12 cellular contexts compared by ENCODE assay signal in genomic region chr1:1213919-1214599, GRCh38. TPM values are rescaled to one million over a fixed set of nuclear protein-coding genes. Genes with fewer than 3 reads are reported as not detected.
A peak's percentile ranks its signal among the peaks of the same experiment; 100 is the strongest.
DNase-seq lines count a peak whose midpoint lies in the region; ATAC-seq, FAIRE-seq and TF ChIP-seq lines count a peak whose summit lies in the region.
"Had no signal": no experiment of that assay in that cellular context is flagged by ENCODE, and none has a peak within 500 bp of the region (broad histone marks: within the 10 kb centered on the region; RNA-seq: fewer than 3 reads in every experiment).

Gene TNFRSF4 (minus strand): TSS chr1:1214153. CDS start chr1:1214127, 26 bp downstream.

- H3K36me3 Mint-ChIP-seq in activated B cell treated with CpG ODN at 0.5 μM for 24 hours (ENCODE audit: low read depth), result peaks cover 25% of the 10 kb centered on the region

- FAIRE-seq in GM12892 (lab: Jason Lieb, UNC), result peak; percentile 30

- H3K9ac ChIP-seq in duodenal mucosa (ENCODE audit: low read depth in 1 of 2, low read length in 2 of 2), result no peak within 1 kb of the TSS

- H3K9me3 Mint-ChIP-seq in activated B cell treated with CpG ODN at 0.5 μM for 24 hours, result no peaks in the 10 kb centered on the region

- no peaks in the 10 kb centered on the region for H3K9me3 ChIP-seq in duodenal mucosa (ENCODE audit: control insufficient read depth in 1 of 2, low read length in 2 of 2)

- in situ Hi-C loops in ACHN (cut with HindIII; ENCODE audit: low pct_ligation_motif_present, low pct_unique_long_range_greater_than_20kb, low sequenced_read_pairs), result no loop called here

- CTCF ChIA-PET in activated B cell treated with CpG ODN at 0.5 μM for 24 hours (lab: Charles Lee), result no interaction called here

- peak within 1 kb of the TSS; percentile 44 for H3K4me3 Mint-ChIP-seq in activated B cell treated with CpG ODN at 0.5 μM for 24 hours

- no peak for TF ChIP-seq CTCF in activated B cell treated with CpG ODN at 0.5 μM for 24 hours (IDR thresholded peaks at IDR 0.05)

- ATAC-seq in activated B cell treated with CpG ODN at 0.5 μM for 24 hours (ENCODE audit: low read depth), result no peak
- ATAC-seq in HG02938 (IDR thresholded peaks at IDR 0.05; ENCODE audit: unreplicated experiment), result no peak
- ATAC-seq in left lobe of liver, result no peak

- peak within 1 kb of the TSS; percentile 35 to 40 for H3K4me3 ChIP-seq in duodenal mucosa (ENCODE audit: low read depth in 1 of 2, low read length in 2 of 2)

- no peak for TF ChIP-seq POLR2A in GM12892 (IDR thresholded peaks at IDR 0.05; ENCODE audit: low read depth, low read length)

- peak within 1 kb of the TSS; percentile 30 for H3K27ac Mint-ChIP-seq in activated B cell treated with CpG ODN at 0.5 μM for 24 hours

- H3K27me3 Mint-ChIP-seq in activated B cell treated with CpG ODN at 0.5 μM for 24 hours, result no peaks in the 10 kb centered on the region

- H3K27me3 ChIP-seq in duodenal mucosa (ENCODE audit: control insufficient read depth in 1 of 2, insufficient read depth in 2 of 2, low read length in 2 of 2), result no peaks in the 10 kb centered on the region

- H3K36me3 ChIP-seq in duodenal mucosa (ENCODE audit: control insufficient read depth in 1 of 2, insufficient read depth in 2 of 2, low read length in 2 of 2), result peaks cover 3 to 31% of the 10 kb centered on the region in 2 donors

- no peak for DNase-seq in GM12892 (ENCODE audit: insufficient read length)
- no peak for DNase-seq in activated B cell treated with CpG ODN at 0.5 μM for 24 hours
- DNase-seq in stimulated activated CD4-positive, alpha-beta T cell treated with anti-CD3 and anti-CD28 coated beads, Interleukin-4, amount 100 ng/mL, for 1 hour, result peak; percentile 69
- no peak for DNase-seq in ACHN
- no peak for DNase-seq in NCI-H748 (lab: John Stamatoyannopoulos, UW; ENCODE audit: unreplicated experiment)
- DNase-seq in left lobe of liver (ENCODE audit: low spot score), result no peak
- DNase-seq: amniotic stem cell, DMS79 treated with DMSO at 0.1 percent for 48 hours, erythroblast, mammary epithelial cell had no signal

- intact Hi-C loops in activated B cell treated with CpG ODN at 0.5 μM for 24 hours (cut with micrococcal nuclease), result no loop called here

- POLR2A ChIA-PET in activated B cell treated with CpG ODN at 0.5 μM for 24 hours (lab: Charles Lee), result interaction anchor here (1.3 to 1.6 kb wide), 3 partner anchors 56 to 77 kb away, joined by 4 to 5 read pairs (median 4); no protein-coding TSS in a partner anchor

- peaks cover 8 to 15% of the 10 kb centered on the region in 2 donors for H3K4me1 ChIP-seq in duodenal mucosa (ENCODE audit: control insufficient read depth in 1 of 2, insufficient read depth in 2 of 2, low read length in 2 of 2)

- H3K4me1 Mint-ChIP-seq in activated B cell treated with CpG ODN at 0.5 μM for 24 hours, result peaks cover 36% of the 10 kb centered on the region

- no peak within 1 kb of the TSS for H3K27ac ChIP-seq in duodenal mucosa (ENCODE audit: low read depth, low read length)

RNA-seq across cellular contexts. Expression of gene TNFRSF4, which starts in this region (rescaled TPM):
- polyA plus RNA-seq in GM12892 (2012; ENCODE audit: missing spikeins), result 2.9 TPM
- total RNA-seq in activated B cell treated with CpG ODN at 0.5 μM for 24 hours (0.86 and 1.1 TPM in 2 replicates), left lobe of liver (0.38 TPM)
- polyA plus RNA-seq: mammary epithelial cell had no signal
